Comparison of ENCODE assay signal across 8 cellular contexts in the genomic region with DNA sequence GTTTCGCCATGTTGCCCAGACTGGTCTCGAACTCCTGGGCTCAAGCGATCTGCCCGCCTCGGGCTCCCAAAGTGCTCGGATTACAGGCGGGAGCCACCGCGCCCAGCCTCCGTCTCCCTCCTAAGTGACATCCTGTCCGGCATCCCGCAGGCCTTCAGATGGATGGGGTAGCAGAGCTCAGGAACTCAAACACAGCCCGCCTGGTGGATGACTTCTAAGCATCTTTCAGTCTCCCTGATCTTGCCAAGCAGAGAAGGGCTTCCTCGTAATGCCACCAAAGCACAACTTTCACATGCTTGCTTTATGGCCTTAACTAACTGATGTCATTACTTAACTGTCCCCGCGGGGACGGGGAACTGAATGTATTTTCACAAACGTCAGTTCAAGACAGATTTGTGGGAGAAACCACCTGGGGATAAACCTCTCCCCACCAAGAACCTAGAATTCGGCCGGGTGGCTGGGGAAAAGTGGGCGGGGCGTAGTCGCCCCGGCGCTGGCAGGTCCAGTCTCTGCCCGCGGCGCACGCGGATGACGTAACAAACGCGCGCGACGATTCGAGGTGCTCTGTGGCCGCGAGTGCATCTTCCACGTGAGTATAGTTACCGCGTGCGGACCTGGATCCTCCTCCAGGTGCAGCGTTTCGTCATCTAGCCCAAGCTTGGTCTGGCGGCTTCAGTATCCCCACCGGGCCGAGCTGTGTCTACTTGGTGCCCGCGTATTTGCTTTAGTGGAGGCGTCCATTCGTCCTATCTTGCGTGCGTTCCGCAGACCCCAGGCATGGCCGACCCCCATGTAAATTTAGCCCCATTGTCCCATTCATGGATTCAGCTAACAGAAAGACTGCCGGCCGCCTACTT. TPM values are rescaled to one million over a fixed set of nuclear protein-coding genes. Genes with fewer than 3 reads are reported as not detected.
DNase-seq lines count a peak whose midpoint lies in the region; ATAC-seq and TF ChIP-seq lines count a peak whose summit lies in the region.

A gene with protein sequence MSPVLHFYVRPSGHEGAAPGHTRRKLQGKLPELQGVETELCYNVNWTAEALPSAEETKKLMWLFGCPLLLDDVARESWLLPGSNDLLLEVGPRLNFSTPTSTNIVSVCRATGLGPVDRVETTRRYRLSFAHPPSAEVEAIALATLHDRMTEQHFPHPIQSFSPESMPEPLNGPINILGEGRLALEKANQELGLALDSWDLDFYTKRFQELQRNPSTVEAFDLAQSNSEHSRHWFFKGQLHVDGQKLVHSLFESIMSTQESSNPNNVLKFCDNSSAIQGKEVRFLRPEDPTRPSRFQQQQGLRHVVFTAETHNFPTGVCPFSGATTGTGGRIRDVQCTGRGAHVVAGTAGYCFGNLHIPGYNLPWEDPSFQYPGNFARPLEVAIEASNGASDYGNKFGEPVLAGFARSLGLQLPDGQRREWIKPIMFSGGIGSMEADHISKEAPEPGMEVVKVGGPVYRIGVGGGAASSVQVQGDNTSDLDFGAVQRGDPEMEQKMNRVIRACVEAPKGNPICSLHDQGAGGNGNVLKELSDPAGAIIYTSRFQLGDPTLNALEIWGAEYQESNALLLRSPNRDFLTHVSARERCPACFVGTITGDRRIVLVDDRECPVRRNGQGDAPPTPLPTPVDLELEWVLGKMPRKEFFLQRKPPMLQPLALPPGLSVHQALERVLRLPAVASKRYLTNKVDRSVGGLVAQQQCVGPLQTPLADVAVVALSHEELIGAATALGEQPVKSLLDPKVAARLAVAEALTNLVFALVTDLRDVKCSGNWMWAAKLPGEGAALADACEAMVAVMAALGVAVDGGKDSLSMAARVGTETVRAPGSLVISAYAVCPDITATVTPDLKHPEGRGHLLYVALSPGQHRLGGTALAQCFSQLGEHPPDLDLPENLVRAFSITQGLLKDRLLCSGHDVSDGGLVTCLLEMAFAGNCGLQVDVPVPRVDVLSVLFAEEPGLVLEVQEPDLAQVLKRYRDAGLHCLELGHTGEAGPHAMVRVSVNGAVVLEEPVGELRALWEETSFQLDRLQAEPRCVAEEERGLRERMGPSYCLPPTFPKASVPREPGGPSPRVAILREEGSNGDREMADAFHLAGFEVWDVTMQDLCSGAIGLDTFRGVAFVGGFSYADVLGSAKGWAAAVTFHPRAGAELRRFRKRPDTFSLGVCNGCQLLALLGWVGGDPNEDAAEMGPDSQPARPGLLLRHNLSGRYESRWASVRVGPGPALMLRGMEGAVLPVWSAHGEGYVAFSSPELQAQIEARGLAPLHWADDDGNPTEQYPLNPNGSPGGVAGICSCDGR (N-terminal part only) (plus strand): TSS at position 539 of the 857 bp plus-strand sequence. CDS start 4,649 bp downstream, outside the sequence.

- H3K36me3 ChIP-seq in kidney epithelial cell (ENCODE audit: control insufficient read depth, insufficient read depth, low read length): no peaks in the 10 kb centered on the region

- peak; percentile 45 for DNase-seq in AG04449 (ENCODE audit: low read depth, low spot score)
- peak; percentile 78 for DNase-seq in NCI-H446 treated with DMSO at 0.1 percent for 48 hours (lab: John Stamatoyannopoulos, UW)
- peak; percentile 91 to 97 for DNase-seq in activated CD4-positive, alpha-beta T cell treated with anti-CD3 and anti-CD28 coated beads for 24 hours (ENCODE audit: low read depth in 2 of 2)
- peak; percentile 93 for DNase-seq in cerebellum (ENCODE audit: low spot score)
- peak; percentile 64 for DNase-seq in kidney epithelial cell (ENCODE audit: low read depth)
- DNase-seq in stimulated activated CD4-positive, alpha-beta T cell treated with anti-CD3 and anti-CD28 coated beads, Interleukin-15, amount 100 ng/mL, for 1 hour (ENCODE audit: low read depth in 1 of 2, low spot score in 1 of 2): peak; percentile 86 to 96

- H3K27me3 ChIP-seq in kidney epithelial cell (ENCODE audit: control insufficient read depth, insufficient read depth, low read length): no peaks in the 10 kb centered on the region

- POLR2A ChIA-PET in AG04449 (lab: Yijun Ruan, JAX): interaction anchor here (1.1 to 1.6 kb wide), 4 partner anchors 28 to 60 kb away, joined by 3 to 8 read pairs (median 4); a partner anchor contains a TSS

- no peak for TF ChIP-seq CTCF in AG04449 (IDR thresholded peaks at IDR 0.05; ENCODE audit: insufficient read depth, low read length, missing control alignments)
- no peak for TF ChIP-seq CTCF in kidney epithelial cell (IDR thresholded peaks at IDR 0.05; ENCODE audit: insufficient read depth, low read length, poor library complexity, severe bottlenecking)

- CTCF ChIA-PET in AG04449 (lab: Yijun Ruan, JAX): interaction anchor here (1.0 to 2.1 kb wide), 3 partner anchors 26 to 130 kb away, joined by 4 to 9 read pairs (median 7); a partner anchor contains a TSS

- H3K4me3 ChIP-seq in AG04449 (ENCODE audit: low read depth, low read length) (peak within 1 kb of the TSS; percentile 99), kidney epithelial cell (ENCODE audit: low read depth, low read length) (peak within 1 kb of the TSS; percentile 77)

- peak; percentile 31 for ATAC-seq in GM18870 (IDR thresholded peaks at IDR 0.05; ENCODE audit: unreplicated experiment)
- peak; percentile 43 for ATAC-seq in HG03378 (IDR thresholded peaks at IDR 0.05; ENCODE audit: unreplicated experiment)

RNA-seq across cellular contexts. Expression of the gene that starts here (rescaled TPM):
- 19.5 TPM for total RNA-seq in cerebellum
- total RNA-seq in kidney epithelial cell: 33.5 and 34.3 TPM in 2 replicates

Comparison
In these comparisons a context has a peak if more than half of its experiments do, and no peak if none do; other contexts are left out.
1. Peak in every context shown above with its lines: DNase-seq, ATAC-seq and H3K4me3 ChIP-seq.